Comparison of ENCODE assay signal across 1 cellular context in genomic region chr4:83010522-83011318, GRCh38.
TF ChIP-seq lines count a peak whose summit lies in the region.

Gene LIN54, minus strand, starts transcription at chr4:83010823. Its CDS starts 25,979 bp downstream, at chr4:82984844.

TF ChIP-seq in HepG2, 621 proteins besides CTCF, POLR2A, EP300 and RAD21 (continued from another document and continues in another):
- peak; percentile 91 for TF ChIP-seq PRDM10 (CRISPR knock-in tag; IDR thresholded peaks at IDR 0.05; ENCODE audit: low read depth)
- TF ChIP-seq NFE2 (CRISPR knock-in tag; IDR thresholded peaks at IDR 0.05): no peak
- peak; percentile 52; the same call in 1 of the 2 replicates for TF ChIP-seq TBX3 (IDR thresholded peaks at IDR 0.05; ENCODE audit: borderline replicate concordance)
- TF ChIP-seq PATZ1 (CRISPR knock-in tag; IDR thresholded peaks at IDR 0.05): peak; percentile 95
- peak; percentile 84 for TF ChIP-seq MNT (IDR thresholded peaks at IDR 0.05)
- no peak for TF ChIP-seq MIXL1 (CRISPR knock-in tag; IDR thresholded peaks at IDR 0.05)
- TF ChIP-seq PPARG (CRISPR knock-in tag; conservative IDR thresholded peaks at IDR 0.05): peak; percentile 91
- TF ChIP-seq E2F5 (CRISPR knock-in tag; conservative IDR thresholded peaks at IDR 0.05): peak; percentile 77
- TF ChIP-seq ZNF383 (CRISPR knock-in tag; IDR thresholded peaks at IDR 0.05; ENCODE audit: borderline replicate concordance): no peak
- no peak for TF ChIP-seq ZNF878 (CRISPR knock-in tag; IDR thresholded peaks at IDR 0.05)
- TF ChIP-seq ZNF30 (CRISPR knock-in tag; IDR thresholded peaks at IDR 0.05): no peak
- no peak for TF ChIP-seq CBX2 (IDR thresholded peaks at IDR 0.05; ENCODE audit: low read depth, low read length)
- no peak for TF ChIP-seq CBX2 (CRISPR knock-in tag; IDR thresholded peaks at IDR 0.05; ENCODE audit: low read depth)
- TF ChIP-seq TCF7 (IDR thresholded peaks at IDR 0.05; ENCODE audit: low read depth): peak; percentile 59
- TF ChIP-seq GABPA (IDR thresholded peaks at IDR 0.05; ENCODE audit: low read depth, low read length): no peak; the same call in 1 of the 2 replicates
- TF ChIP-seq GABPA (CRISPR knock-in tag; IDR thresholded peaks at IDR 0.05; ENCODE audit: low read depth): peak; percentile 78
- no peak for TF ChIP-seq TRIM22 (IDR thresholded peaks at IDR 0.05)
- TF ChIP-seq RXRA (CRISPR knock-in tag; IDR thresholded peaks at IDR 0.05): peak; percentile 93
- no peak for TF ChIP-seq MTA3 (CRISPR knock-in tag; IDR thresholded peaks at IDR 0.05)
- peak; percentile 81; the same call in 1 of the 2 replicates for TF ChIP-seq TFDP1 (CRISPR knock-in tag; IDR thresholded peaks at IDR 0.05; ENCODE audit: borderline replicate concordance)
- TF ChIP-seq ZNF503 (CRISPR knock-in tag; IDR thresholded peaks at IDR 0.05): peak; percentile 80; the same call in 1 of the 2 replicates
- TF ChIP-seq SALL1 (CRISPR knock-in tag; IDR thresholded peaks at IDR 0.05): peak; percentile 76
- TF ChIP-seq ZEB1 (IDR thresholded peaks at IDR 0.05; ENCODE audit: insufficient replicate concordance, low read depth): peak; percentile 62
- TF ChIP-seq ZNF543 (CRISPR knock-in tag; IDR thresholded peaks at IDR 0.05): peak; percentile 78; the same call in 1 of the 2 replicates
- TF ChIP-seq ZNF24 (IDR thresholded peaks at IDR 0.05): no peak
- TF ChIP-seq HDAC2 (CRISPR knock-in tag; IDR thresholded peaks at IDR 0.05): peak; percentile 75
- TF ChIP-seq MEIS2 (CRISPR knock-in tag; IDR thresholded peaks at IDR 0.05): peak; percentile 54; the same call in 1 of the 2 replicates
- no peak for TF ChIP-seq NR1H2 (CRISPR knock-in tag; IDR thresholded peaks at IDR 0.05; ENCODE audit: borderline replicate concordance, low read depth)
- 0 out of 2 replicates have a peak, but pooled peaks have one; percentile 52 for TF ChIP-seq ZNF441 (CRISPR knock-in tag; IDR thresholded peaks at IDR 0.05; ENCODE audit: borderline replicate concordance)
- no peak for TF ChIP-seq ZNF775 (CRISPR knock-in tag; IDR thresholded peaks at IDR 0.05; ENCODE audit: borderline replicate concordance)
- TF ChIP-seq CREB1 (IDR thresholded peaks at IDR 0.05): peak; percentile 74
- TF ChIP-seq CREB1 (CRISPR knock-in tag; IDR thresholded peaks at IDR 0.05): peak; percentile 78
- no peak for TF ChIP-seq ZKSCAN5 (CRISPR knock-in tag; IDR thresholded peaks at IDR 0.05)
- TF ChIP-seq MED13 (CRISPR knock-in tag; IDR thresholded peaks at IDR 0.05): no peak; the same call in 1 of the 2 replicates
- TF ChIP-seq SYNCRIP (IDR thresholded peaks at IDR 0.05; ENCODE audit: insufficient read depth, low read depth, low read length): no peak
- peak; percentile 90 for TF ChIP-seq FOXP4 (CRISPR knock-in tag; IDR thresholded peaks at IDR 0.05)
- no peak for TF ChIP-seq ZBTB10 (CRISPR knock-in tag; IDR thresholded peaks at IDR 0.05; ENCODE audit: borderline replicate concordance)
- peak; percentile 87 for TF ChIP-seq MYC (CRISPR knock-in tag; IDR thresholded peaks at IDR 0.05; ENCODE audit: borderline replicate concordance)
- TF ChIP-seq ZNF431 (CRISPR knock-in tag; IDR thresholded peaks at IDR 0.05; ENCODE audit: borderline replicate concordance, low read depth): peak; percentile 37; the same call in 1 of the 2 replicates
- TF ChIP-seq TFAP4 (IDR thresholded peaks at IDR 0.05; ENCODE audit: borderline replicate concordance, low read depth): peak; percentile 72; the same call in 1 of the 2 replicates
- no peak for TF ChIP-seq ZUFSP (CRISPR knock-in tag; IDR thresholded peaks at IDR 0.05; ENCODE audit: borderline replicate concordance)
